Comparison of ENCODE assay signal across 8 cellular contexts in genomic region chr19:1252221-1252817, GRCh38. TPM values are rescaled to one million over a fixed set of nuclear protein-coding genes. Genes with fewer than 3 reads are reported as not detected.
DNase-seq lines count a peak whose midpoint lies in the region; ATAC-seq, FAIRE-seq and TF ChIP-seq lines count a peak whose summit lies in the region.

No MANE protein-coding gene starts in this region.

- CTCF ChIA-PET in activated naive CD4-positive, alpha-beta T cell treated with anti-CD3 and anti-CD28 coated beads for 36 hours (lab: Charles Lee): interaction anchor here (0.7 to 3.6 kb wide), 4 partner anchors 9 to 15 kb away, joined by 3 to 24 read pairs (median 8); no protein-coding TSS in a partner anchor

- H4K20me1 ChIP-seq in neural progenitor cell (ENCODE audit: low read depth): peaks cover 73% of the 10 kb centered on the region

- no peaks in the 10 kb centered on the region for H3K9me3 Mint-ChIP-seq in activated naive CD4-positive, alpha-beta T cell treated with anti-CD3 and anti-CD28 coated beads for 36 hours
- no peaks in the 10 kb centered on the region for H3K9me3 Mint-ChIP-seq in neural progenitor cell

- peaks cover 65% of the 10 kb centered on the region for H3F3A ChIP-seq in neural progenitor cell (ENCODE audit: low read depth)

- peaks cover 14% of the 10 kb centered on the region for H3K4me1 ChIP-seq in neural progenitor cell
- H3K4me1 ChIP-seq in uterus: peaks cover 0 to 29% of the 10 kb centered on the region in 2 donors

- H3K79me2 ChIP-seq in neural progenitor cell (ENCODE audit: low read depth): peaks cover 76% of the 10 kb centered on the region

- peak overlapping the region; percentile 98 for H3K27ac Mint-ChIP-seq in activated naive CD4-positive, alpha-beta T cell treated with anti-CD3 and anti-CD28 coated beads for 36 hours
- H3K27ac Mint-ChIP-seq in neural progenitor cell: no peak overlapping the region

- H3K27ac ChIP-seq in neural progenitor cell (peak overlapping the region; percentile 71), uterus (peak overlapping the region; percentile 96 to 98)

- H3K27me3 Mint-ChIP-seq in activated naive CD4-positive, alpha-beta T cell treated with anti-CD3 and anti-CD28 coated beads for 36 hours (ENCODE audit: low read depth): no peaks in the 10 kb centered on the region
- peaks cover 6% of the 10 kb centered on the region for H3K27me3 Mint-ChIP-seq in neural progenitor cell (ENCODE audit: insufficient read depth, low read depth)

- H3K4me1 Mint-ChIP-seq in activated naive CD4-positive, alpha-beta T cell treated with anti-CD3 and anti-CD28 coated beads for 36 hours (ENCODE audit: low read depth): peaks cover 17% of the 10 kb centered on the region
- peaks cover 7% of the 10 kb centered on the region for H3K4me1 Mint-ChIP-seq in neural progenitor cell

- no peak overlapping the region for H2AFZ ChIP-seq in neural progenitor cell (replicated peaks)

- H3K27me3 ChIP-seq in neural progenitor cell (no peaks in the 10 kb centered on the region), uterus (no peaks in the 10 kb centered on the region)

- ATAC-seq in GM21576 (IDR thresholded peaks at IDR 0.05; ENCODE audit: unreplicated experiment) (no peak), GM21619 (IDR thresholded peaks at IDR 0.05; ENCODE audit: unreplicated experiment) (no peak)

- FAIRE-seq in frontal cortex (lab: Jason Lieb, UNC): no peak

- H3K9ac ChIP-seq in neural progenitor cell: no peak overlapping the region

- H3K4me2 ChIP-seq in neural progenitor cell: peak overlapping the region; percentile 89

- no peaks in the 10 kb centered on the region for H3K9me3 ChIP-seq in neural progenitor cell (ENCODE audit: low read depth)
- H3K9me3 ChIP-seq in uterus: no peaks in the 10 kb centered on the region

- peaks cover 26% of the 10 kb centered on the region for H3K36me3 Mint-ChIP-seq in activated naive CD4-positive, alpha-beta T cell treated with anti-CD3 and anti-CD28 coated beads for 36 hours (ENCODE audit: low read depth)
- peaks cover 6% of the 10 kb centered on the region for H3K36me3 Mint-ChIP-seq in neural progenitor cell

- peak overlapping the region; percentile 90 for H3K4me3 ChIP-seq in neural progenitor cell
- peak overlapping the region; percentile 70 to 86 for H3K4me3 ChIP-seq in uterus

- intact Hi-C loops in activated naive CD4-positive, alpha-beta T cell treated with anti-CD3 and anti-CD28 coated beads for 36 hours (cut with micrococcal nuclease): loop anchor here (1.0 to 5.0 kb wide), 4 partner anchors 8 to 455 kb away; partner anchors contain the start of genes ARHGAP45 and PTBP1
- intact Hi-C loops in uterus (cut with DNase I; ENCODE audit: low total_unique reads): no loop called here

- TF ChIP-seq CTCF in neural progenitor cell (IDR thresholded peaks at IDR 0.05): no peak
- TF ChIP-seq CTCF in uterus (IDR thresholded peaks at IDR 0.05): no peak

- DNase-seq in GF-D8 (lab: John Stamatoyannopoulos, UW) (peak; percentile 96), NOMO-1 treated with dmso at 0.1 percent for 144 hours (lab: John Stamatoyannopoulos, UW; ENCODE audit: unreplicated experiment) (peak; percentile 95), frontal cortex (ENCODE audit: low spot score in 2 of 2) (peak; percentile 60 to 76), neural progenitor cell (ENCODE audit: low spot score) (no peak), uterus (peak in 1 of 2 donors; percentile 95)
- peak; percentile 89 for DNase-seq in activated naive CD4-positive, alpha-beta T cell treated with anti-CD3 and anti-CD28 coated beads for 36 hours

- peak overlapping the region; percentile 98 for H3K4me3 Mint-ChIP-seq in activated naive CD4-positive, alpha-beta T cell treated with anti-CD3 and anti-CD28 coated beads for 36 hours
- H3K4me3 Mint-ChIP-seq in neural progenitor cell: peak overlapping the region; percentile 92

- TF ChIP-seq POLR2A in uterus (IDR thresholded peaks at IDR 0.05): no peak

- no peaks in the 10 kb centered on the region for H3K36me3 ChIP-seq in neural progenitor cell
- H3K36me3 ChIP-seq in uterus: no peaks in the 10 kb centered on the region

RNA-seq across cellular contexts. Expression of gene MIDN, which starts 3.9 kb away (rescaled TPM):
- 10 to 100 TPM; 50.1 to 52.9 TPM for total RNA-seq in activated naive CD4-positive, alpha-beta T cell treated with anti-CD3 and anti-CD28 coated beads for 36 hours
- total RNA-seq in frontal cortex (14.3 TPM), neural progenitor cell (ENCODE audit: low replicate concordance) (16.1 and 51.3 TPM in 2 replicates), uterus (100 to 1,000 TPM in 1 of 4 donors, 10 to 100 TPM in 2, under 1 TPM in 1; 0.77 to 108 (median 15.0) TPM)

RNA-seq across cellular contexts. Expression of gene ATP5F1D, which starts 10.8 kb away (rescaled TPM):
- 100 to 1,000 TPM; 153 TPM for total RNA-seq in activated naive CD4-positive, alpha-beta T cell treated with anti-CD3 and anti-CD28 coated beads for 36 hours
- total RNA-seq in frontal cortex (11.0 TPM), neural progenitor cell (ENCODE audit: low replicate concordance) (7.1 and 52.0 TPM in 2 replicates), uterus (100 to 1,000 TPM in 2 of 4 donors, 10 to 100 TPM in 1, 1 to 10 TPM in 1; 4.7 to 164 (median 68.9) TPM)

RNA-seq across cellular contexts. Expression of gene CBARP, which starts 14.5 kb away (rescaled TPM):
- total RNA-seq in activated naive CD4-positive, alpha-beta T cell treated with anti-CD3 and anti-CD28 coated beads for 36 hours: 1 to 10 TPM in 1 of 2 experiments, under 1 TPM in 1; 0.77 to 1.1 TPM
- total RNA-seq in frontal cortex (5.3 TPM), neural progenitor cell (ENCODE audit: low replicate concordance) (1.2 and 17.8 TPM in 2 replicates), uterus (1 to 10 TPM in 2 of 4 donors, under 1 TPM in 1, not detected in 1; 0.26 to 1.5 (median 1.0) TPM)

RNA-seq across cellular contexts. Expression of gene CIRBP, which starts 16.8 kb away (rescaled TPM):
- total RNA-seq in activated naive CD4-positive, alpha-beta T cell treated with anti-CD3 and anti-CD28 coated beads for 36 hours: 100 to 1,000 TPM; 167 to 183 TPM
- total RNA-seq in frontal cortex (573 TPM), neural progenitor cell (ENCODE audit: low replicate concordance) (395 and 737 TPM in 2 replicates), uterus (100 to 1,000 TPM; 235 to 950 (median 535) TPM)

RNA-seq across cellular contexts. Expression of gene FAM174C, which starts 23.0 kb away (rescaled TPM):
- 10 to 100 TPM; 62.8 to 65.3 TPM for total RNA-seq in activated naive CD4-positive, alpha-beta T cell treated with anti-CD3 and anti-CD28 coated beads for 36 hours
- 8.6 TPM for total RNA-seq in frontal cortex
- 4.8 and 14.6 TPM in 2 replicates for total RNA-seq in neural progenitor cell (ENCODE audit: low replicate concordance)
- 10 to 100 TPM in 2 of 4 donors, 1 to 10 TPM in 2; 2.1 to 24.3 (median 7.1) TPM for total RNA-seq in uterus
